In genomic region chr17:75524971-75525805, GRCh38 we compare ENCODE assay signal across 1 cellular context.
TF ChIP-seq lines count a peak whose summit lies in the region.

LLGL2 (plus strand) TSS chr17:75525697; CDS start chr17:75543427, 17,730 bp downstream.

TF ChIP-seq in HepG2, 621 proteins besides CTCF, POLR2A, EP300 and RAD21 (continued from another document):
- TF ChIP-seq ZNF407 (CRISPR knock-in tag; IDR thresholded peaks at IDR 0.05; ENCODE audit: not compliant biosample characterization) (peak; percentile 57), AKAP8 (CRISPR knock-in tag; IDR thresholded peaks at IDR 0.05) (peak; percentile 87), TFDP1 (CRISPR knock-in tag; IDR thresholded peaks at IDR 0.05; ENCODE audit: borderline replicate concordance) (peak; percentile 88; the same call in 1 of the 2 replicates), PAWR (CRISPR knock-in tag; IDR thresholded peaks at IDR 0.05; ENCODE audit: borderline replicate concordance) (0 out of 2 replicates have a peak, but pooled peaks have one; percentile 79), ZBED4 (CRISPR knock-in tag; IDR thresholded peaks at IDR 0.05; ENCODE audit: borderline replicate concordance) (peak; percentile 56; the same call in 1 of the 2 replicates), ZNF576 (CRISPR knock-in tag; IDR thresholded peaks at IDR 0.05) (no peak), AGO2 (optimal IDR thresholded peaks at IDR 0.05; ENCODE audit: low read depth, low read length) (peak; percentile 96), ZNF569 (CRISPR knock-in tag; IDR thresholded peaks at IDR 0.05; ENCODE audit: borderline replicate concordance) (no peak), AHR (CRISPR knock-in tag; IDR thresholded peaks at IDR 0.05) (0 out of 2 replicates have a peak, but pooled peaks have one; percentile 89), FOXK1 (CRISPR knock-in tag; IDR thresholded peaks at IDR 0.05; ENCODE audit: borderline replicate concordance, low read depth) (no peak; the same call in 1 of the 2 replicates), ZBTB10 (CRISPR knock-in tag; IDR thresholded peaks at IDR 0.05; ENCODE audit: borderline replicate concordance) (peak; percentile 60; the same call in 1 of the 2 replicates), EZH2 (conservative IDR thresholded peaks at IDR 0.05; ENCODE audit: low read depth, low read length) (no peak), HNRNPUL1 (IDR thresholded peaks at IDR 0.05; ENCODE audit: low read depth, low read length) (no peak), DMAP1 (CRISPR knock-in tag; IDR thresholded peaks at IDR 0.05) (0 out of 2 replicates have a peak, but pooled peaks have one; percentile 44), BATF2 (CRISPR knock-in tag; IDR thresholded peaks at IDR 0.05) (0 out of 2 replicates have a peak, but pooled peaks have one; percentile 64), ZNF761 (CRISPR knock-in tag; conservative IDR thresholded peaks at IDR 0.05) (no peak; the same call in 1 of the 2 replicates), ZNF749 (CRISPR knock-in tag; IDR thresholded peaks at IDR 0.05; ENCODE audit: borderline replicate concordance) (no peak), ZMAT3 (CRISPR knock-in tag; conservative IDR thresholded peaks at IDR 0.05) (no peak; the same call in 1 of the 2 replicates), E2F2 (CRISPR knock-in tag; IDR thresholded peaks at IDR 0.05; ENCODE audit: borderline replicate concordance) (0 out of 2 replicates have a peak, but pooled peaks have one; percentile 53), MEIS2 (CRISPR knock-in tag; IDR thresholded peaks at IDR 0.05) (peak; percentile 66), ZNF558 (CRISPR knock-in tag; IDR thresholded peaks at IDR 0.05; ENCODE audit: borderline replicate concordance) (no peak), MAZ (IDR thresholded peaks at IDR 0.05; ENCODE audit: borderline replicate concordance, low read depth, low read length) (peak; percentile 96), MAZ (CRISPR knock-in tag; IDR thresholded peaks at IDR 0.05; ENCODE audit: low read depth) (0 out of 2 replicates have a peak, but pooled peaks have one; percentile 24), ZFAT (CRISPR knock-in tag; conservative IDR thresholded peaks at IDR 0.05) (peak; percentile 79; the same call in 1 of the 2 replicates), IRX3 (CRISPR knock-in tag; IDR thresholded peaks at IDR 0.05; ENCODE audit: borderline replicate concordance, low read depth) (peak; percentile 60; the same call in 1 of the 2 replicates), CENPBD1 (CRISPR knock-in tag; IDR thresholded peaks at IDR 0.05; ENCODE audit: borderline replicate concordance, low read depth) (0 out of 2 replicates have a peak, but pooled peaks have one; percentile 62), CHD2 (IDR thresholded peaks at IDR 0.05; ENCODE audit: low read depth, low read length) (0 out of 2 replicates have a peak, but pooled peaks have one; percentile 9), TCF7L2 (IDR thresholded peaks at IDR 0.05; ENCODE audit: low read depth, low read length) (no peak), ZNF496 (CRISPR knock-in tag; IDR thresholded peaks at IDR 0.05; ENCODE audit: insufficient replicate concordance) (no peak), NR3C1 (CRISPR knock-in tag; IDR thresholded peaks at IDR 0.05) (no peak)
